Comparison of ENCODE assay signal across 8 cellular contexts in genomic region chr22:42688241-42688913, GRCh38. TPM values are rescaled to one million over a fixed set of nuclear protein-coding genes. Genes with fewer than 3 reads are reported as not detected.
DNase-seq lines count a peak whose midpoint lies in the region; ATAC-seq lines count a peak whose summit lies in the region.

No MANE protein-coding gene starts in this region.

- peaks cover 39% of the 10 kb centered on the region for H3K4me1 ChIP-seq in right cardiac atrium (ENCODE audit: control insufficient read depth, insufficient read depth, low read length)

- H3K4me3 ChIP-seq in right cardiac atrium (ENCODE audit: low read length), result no peak overlapping the region

- H3K9me3 ChIP-seq in right cardiac atrium (ENCODE audit: control insufficient read depth, low read length), result no peaks in the 10 kb centered on the region

- intact Hi-C loops in right cardiac atrium (cut with DNase I) (loop anchor here in 1 of 4 donors (5.0 kb wide), 1 partner anchor 34 kb away; the partner anchor contains the start of gene A4GALT), sciatic nerve (cut with DNase I) (no loop called here)

- no peaks in the 10 kb centered on the region for H3K27me3 ChIP-seq in right cardiac atrium (ENCODE audit: control insufficient read depth, insufficient read depth)

- H3K27ac ChIP-seq in angular gyrus (ENCODE audit: low read depth, low read length) (peak overlapping the region; percentile 24), right cardiac atrium (ENCODE audit: low read length) (peak overlapping the region; percentile 97)

- ATAC-seq in right cardiac atrium (peak; percentile 85 to 87), sciatic nerve (peak; percentile 92), GM21526 (IDR thresholded peaks at IDR 0.05; ENCODE audit: low FRiP score, unreplicated experiment) (no peak)

- 14% methylated on average over 19 of the region's 19 CpGs for WGBS in right cardiac atrium

- DNase-seq in Ammon's horn (ENCODE audit: low spot score) (peak; percentile 63), NCI-H146 treated with DMSO at 0.1 percent for 48 hours (lab: John Stamatoyannopoulos, UW; ENCODE audit: unreplicated experiment) (peak; percentile 37), right cardiac atrium (peak; percentile 92 to 96 (median 94)), sciatic nerve (ENCODE audit: low spot score) (peak; percentile 91), NCI-H1048 (lab: John Stamatoyannopoulos, UW) (no peak), MV-4-11 (lab: John Stamatoyannopoulos, UW) (no peak)

RNA-seq across cellular contexts. Expression of gene A4GALT, which starts 32.3 kb away (rescaled TPM):
- total RNA-seq in right cardiac atrium (100 to 1,000 TPM in 1 of 4 donors, 10 to 100 TPM in 3; 74.3 to 103 (median 86.8) TPM), sciatic nerve (106 TPM)
- polyA plus RNA-seq in right cardiac atrium, result 66.3 TPM

RNA-seq across cellular contexts. Expression of gene CYB5R3, which starts 39.2 kb away (rescaled TPM):
- total RNA-seq in right cardiac atrium (100 to 1,000 TPM; 343 to 487 (median 377) TPM), sciatic nerve (241 TPM)
- 322 TPM for polyA plus RNA-seq in right cardiac atrium

RNA-seq across cellular contexts. Expression of gene ATP5MGL, which starts 48.0 kb away (rescaled TPM):
- 1 to 10 TPM in 1 of 4 donors, under 1 TPM in 2, not detected in 1; 0.40 to 1.1 (median 0.47) TPM for total RNA-seq in right cardiac atrium
- polyA plus RNA-seq in right cardiac atrium, result 0.16 TPM
- total RNA-seq in sciatic nerve, result 0.45 TPM

Comparison
In these comparisons a context has a peak if more than half of its experiments do, and no peak if none do; other contexts are left out.
1. DNase-seq: peak in Ammon's horn (single experiment), NCI-H146 treated with DMSO at 0.1 percent for 48 hours (single experiment), right cardiac atrium (3 of 3) and sciatic nerve (single experiment); none in NCI-H1048 (single experiment) and MV-4-11 (single experiment).